Comparison of ENCODE assay signal across 29 cellular contexts in genomic region chr1:215466361-215466760, GRCh38.
"Had no signal": no experiment of that assay in that cellular context is flagged by ENCODE, and none has a peak within 500 bp of the region (broad histone marks: within the 10 kb centered on the region; RNA-seq: fewer than 3 reads in every experiment).

No MANE protein-coding gene starts in this region.

- H3K27me3 ChIP-seq: esophagus muscularis mucosa, foreskin keratinocyte, gastrocnemius medialis had no signal

- H3K4me3 ChIP-seq: esophagus muscularis mucosa, gastrocnemius medialis, heart left ventricle had no signal

- H3K36me3 ChIP-seq: esophagus muscularis mucosa, gastrocnemius medialis, heart left ventricle had no signal

- H3K9me3 ChIP-seq: esophagus muscularis mucosa, gastrocnemius medialis, heart left ventricle had no signal

- FAIRE-seq: astrocyte, colon had no signal

- DNase-seq: activated CD4-positive, alpha-beta memory T cell treated with anti-CD3 and anti-CD28 coated beads, Interleukin-2, amount 10 ng/mL, durations not matched to agents 7 days and 5 days; activated CD4-positive, alpha-beta T cell treated with anti-CD3 and anti-CD28 coated beads for 1 hour; activated CD4-positive, alpha-beta T cell treated with anti-CD3 and anti-CD28 coated beads for 4 hours; activated CD4-positive, alpha-beta T cell treated with anti-CD3 and anti-CD28 coated beads, Interleukin-2, amount 10 ng/mL, durations not matched to agents 7 days and 5 days; activated CD4-positive, alpha-beta T cell treated with anti-CD3 and anti-CD28 coated beads, Interleukin-2, amount 50 U/mL, for 4 hours; activated CD8-positive, alpha-beta memory T cell treated with anti-CD3 and anti-CD28 coated beads, Interleukin-2, amount 50 U/mL, for 48 hours; activated effector memory CD4-positive, alpha-beta T cell treated with Interleukin-2 at 50 U/mL for 16 hours; activated gamma-delta T cell treated with Interleukin-2 at 50 U/mL for 16 hours; activated naive CD4-positive, alpha-beta T cell treated with anti-CD3 and anti-CD28 coated beads, Interleukin-2, amount 50 U/mL, for 16 hours; activated naive CD4-positive, alpha-beta T cell treated with Interleukin-2 at 50 U/mL for 16 hours; activated T-cell treated with anti-CD3 and anti-CD28 coated beads for 4 hours; activated T-cell treated with anti-CD3 and anti-CD28 coated beads, Interleukin-2, amount 50 U/mL, for 24 hours; amniotic stem cell; anterior cingulate cortex; caudate nucleus; cortex of kidney; dermis blood vessel endothelial cell; effector CD4-positive, alpha-beta T cell; effector memory CD8-positive, alpha-beta T cell; erythroblast; foreskin keratinocyte; gastrocnemius medialis; glutamatergic neuron; heart left ventricle; T-helper 9 cell had no signal

- H3K27ac ChIP-seq: esophagus muscularis mucosa, foreskin keratinocyte, gastrocnemius medialis, heart left ventricle had no signal

- ATAC-seq: activated T-helper 17 cell treated with anti-CD3 and anti-CD28 coated beads, Interleukin-2, amount 50 U/mL, for 72 hours; effector memory CD8-positive, alpha-beta T cell; foreskin keratinocyte; gastrocnemius medialis; heart left ventricle had no signal

- H3K4me1 ChIP-seq: esophagus muscularis mucosa, foreskin keratinocyte, gastrocnemius medialis, heart left ventricle had no signal
